ENCODE assay signal across 8 cellular contexts in genomic region chr11:31809857-31810778, GRCh38. TPM values are rescaled to one million over a fixed set of nuclear protein-coding genes. Genes with fewer than 3 reads are reported as not detected.
DNase-seq lines count a peak whose midpoint lies in the region; ATAC-seq and TF ChIP-seq lines count a peak whose summit lies in the region.

No MANE protein-coding gene starts in this region.

- no peaks in the 10 kb centered on the region for H3K9me3 Mint-ChIP-seq in activated naive CD4-positive, alpha-beta T cell treated with anti-CD3 and anti-CD28 coated beads, Interleukin-2, amount 10 ng/mL, durations not matched to agents 7 days and 5 days

- H3K27me3 ChIP-seq in PC-9 (ENCODE audit: insufficient read depth, low read depth) (no peaks in the 10 kb centered on the region), ectodermal cell (ENCODE audit: control insufficient read depth, insufficient read depth, low read length, poor library complexity, severe bottlenecking) (peaks cover 100% of the 10 kb centered on the region), muscle layer of colon (ENCODE audit: control insufficient read depth in 1 of 2, insufficient read depth in 2 of 2, low read length in 2 of 2) (peaks cover 90 to 100% of the 10 kb centered on the region in 2 donors)

- H3K36me3 Mint-ChIP-seq in activated naive CD4-positive, alpha-beta T cell treated with anti-CD3 and anti-CD28 coated beads, Interleukin-2, amount 10 ng/mL, durations not matched to agents 7 days and 5 days: peaks cover 10% of the 10 kb centered on the region

- H3K9me3 ChIP-seq in PC-9 (ENCODE audit: insufficient read depth, low read depth): no peaks in the 10 kb centered on the region
- H3K9me3 ChIP-seq in ectodermal cell (ENCODE audit: control insufficient read depth, low read length): no peaks in the 10 kb centered on the region
- H3K9me3 ChIP-seq in muscle layer of colon (ENCODE audit: low read length): peaks cover 3% of the 10 kb centered on the region

- H3K27me3 Mint-ChIP-seq in activated naive CD4-positive, alpha-beta T cell treated with anti-CD3 and anti-CD28 coated beads, Interleukin-2, amount 10 ng/mL, durations not matched to agents 7 days and 5 days: peaks cover 100% of the 10 kb centered on the region

- intact Hi-C loops in PC-9 (cut with micrococcal nuclease; ENCODE audit: unreplicated experiment): loop anchor here (2.0 to 10.0 kb wide), 5 partner anchors 61 to 365 kb away; partner anchors contain the start of genes ELP4 and IMMP1L

- peak overlapping the region; percentile 91 for H2AFZ ChIP-seq in PC-9

- H3K36me3 ChIP-seq in PC-9 (ENCODE audit: low read depth) (no peaks in the 10 kb centered on the region), ectodermal cell (ENCODE audit: control insufficient read depth, insufficient read depth, low read length) (no peaks in the 10 kb centered on the region), muscle layer of colon (ENCODE audit: insufficient read depth, low read length) (no peaks in the 10 kb centered on the region)

- 0% methylated on average over 91 of the region's 91 CpGs for WGBS in ectodermal cell, 2 experiments

- TF ChIP-seq CTCF in PC-9 (conservative IDR thresholded peaks at IDR 0.05): no peak

- H4K20me1 ChIP-seq in PC-9 (ENCODE audit: insufficient read depth): no peaks in the 10 kb centered on the region

- H3K4me1 ChIP-seq in PC-9 (replicated peaks; ENCODE audit: insufficient read depth) (peaks cover 28% of the 10 kb centered on the region), ectodermal cell (ENCODE audit: control insufficient read depth, insufficient read depth, low read length) (peaks cover 48% of the 10 kb centered on the region), muscle layer of colon (ENCODE audit: insufficient read depth, low read length) (peaks cover 55% of the 10 kb centered on the region)

- CTCF ChIA-PET in activated naive CD4-positive, alpha-beta T cell treated with anti-CD3 and anti-CD28 coated beads, Interleukin-2, amount 10 ng/mL, durations not matched to agents 7 days and 5 days (lab: Charles Lee): interaction anchor here (1.0 kb wide), 1 partner anchor 11 kb away, joined by 3 read pairs; no protein-coding TSS in a partner anchor
- CTCF ChIA-PET in PC-9 (lab: Charles Lee): interaction anchor here (0.6 kb wide), 1 partner anchor 148 kb away, joined by 3 read pairs; no protein-coding TSS in a partner anchor

- H3K9me2 ChIP-seq in PC-9 (ENCODE audit: insufficient read depth): no peaks in the 10 kb centered on the region

- H3K9ac ChIP-seq in muscle layer of colon (ENCODE audit: low read length): no peak overlapping the region

- H3F3A ChIP-seq in PC-9 (ENCODE audit: insufficient read depth, low read depth): peaks cover 15% of the 10 kb centered on the region

- peak overlapping the region; percentile 94 for H3K4me2 ChIP-seq in PC-9

- DNase-seq in activated naive CD4-positive, alpha-beta T cell treated with anti-CD3 and anti-CD28 coated beads, Interleukin-2, amount 10 ng/mL, durations not matched to agents 7 days and 5 days: no peak
- no peak for DNase-seq in activated naive CD4-positive, alpha-beta T cell treated with Interleukin-2 at 50 U/mL for 16 hours
- DNase-seq in PC-9 (peak in 1 of 2 experiments; percentile 50), GM19240 (ENCODE audit: insufficient read length, low spot score) (no peak), OCI-M1 (lab: John Stamatoyannopoulos, UW) (no peak)

- ATAC-seq in GM21529 (IDR thresholded peaks at IDR 0.05; ENCODE audit: unreplicated experiment): no peak

- H3K4me3 ChIP-seq in PC-9: peak overlapping the region; percentile 89
- H3K4me3 ChIP-seq in ectodermal cell (ENCODE audit: insufficient read depth, low read depth, low read length): peak overlapping the region; percentile 67
- H3K4me3 ChIP-seq in muscle layer of colon (ENCODE audit: low read depth in 1 of 2, low read length in 2 of 2): peak overlapping the region; percentile 35 to 50

- no TSS peak for BruUV-seq in PC-9 (replicated peaks; lab: Mats Ljungman, UMichigan)

- peak overlapping the region; percentile 1 for H3K27ac Mint-ChIP-seq in activated naive CD4-positive, alpha-beta T cell treated with anti-CD3 and anti-CD28 coated beads, Interleukin-2, amount 10 ng/mL, durations not matched to agents 7 days and 5 days

- POLR2A ChIA-PET in PC-9 (lab: Charles Lee; ENCODE audit: unreplicated experiment): interaction anchor here (0.7 kb wide), 1 partner anchor 1145 kb away, joined by 5 read pairs; no protein-coding TSS in a partner anchor

- peak overlapping the region; percentile 21 for H3K4me3 Mint-ChIP-seq in activated naive CD4-positive, alpha-beta T cell treated with anti-CD3 and anti-CD28 coated beads, Interleukin-2, amount 10 ng/mL, durations not matched to agents 7 days and 5 days

- peaks cover 34% of the 10 kb centered on the region for H3K4me1 Mint-ChIP-seq in activated naive CD4-positive, alpha-beta T cell treated with anti-CD3 and anti-CD28 coated beads, Interleukin-2, amount 10 ng/mL, durations not matched to agents 7 days and 5 days

- H3K79me2 ChIP-seq in PC-9 (ENCODE audit: low read depth): peaks cover 39% of the 10 kb centered on the region

- H3K27ac ChIP-seq in PC-9 (peak overlapping the region; percentile 77), ectodermal cell (ENCODE audit: insufficient read depth, low read depth, low read length, poor library complexity, severe bottlenecking) (no peak overlapping the region), muscle layer of colon (ENCODE audit: low read depth, low read length) (no peak overlapping the region)

RNA-seq across cellular contexts. Expression of gene PAX6, which starts 1.0 kb away (rescaled TPM):
- 19.8 and 29.0 TPM in 2 replicates for total RNA-seq in PC-9 (2021)
- 114 TPM for polyA plus RNA-seq in ectodermal cell (2013, experiment 1 of 4)
- polyA plus RNA-seq in ectodermal cell (2013, experiment 2 of 4): 182 TPM
- 124 TPM for polyA plus RNA-seq in ectodermal cell (2013, experiment 3 of 4)
- polyA plus RNA-seq in ectodermal cell (2013, experiment 4 of 4): 170 TPM
